38 cellular contexts compared by ENCODE assay signal in genomic region chr12:121596526-121596925, GRCh38.
"Had no signal": no experiment of that assay in that cellular context is flagged by ENCODE, and none has a peak within 500 bp of the region (broad histone marks: within the 10 kb centered on the region; RNA-seq: fewer than 3 reads in every experiment).

No MANE protein-coding gene starts in this region.

- H3K27me3 Mint-ChIP-seq: activated naive CD4-positive, alpha-beta T cell treated with anti-CD3 and anti-CD28 coated beads, Interleukin-2, amount 10 ng/mL, durations not matched to agents 7 days and 5 days; activated naive CD4-positive, alpha-beta T cell treated with anti-CD3 and anti-CD28 coated beads, Interleukin-2, amount 50 U/mL, for 24 hours; activated naive CD8-positive, alpha-beta T cell; activated naive CD8-positive, alpha-beta T cell treated with anti-CD3 and anti-CD28 coated beads for 36 hours; activated naive CD8-positive, alpha-beta T cell treated with anti-CD3 and anti-CD28 coated beads, Interleukin-2, amount 10 ng/mL, durations not matched to agents 7 days and 5 days; activated naive CD8-positive, alpha-beta T cell treated with anti-CD3 and anti-CD28 coated beads, Interleukin-2, amount 50 U/mL, for 24 hours; activated T-cell treated with anti-CD3 and anti-CD28 coated beads, Interleukin-2, amount 50 U/mL, for 24 hours; activated T-helper 17 cell treated with anti-CD3 and anti-CD28 coated beads, Interleukin-2, amount 50 U/mL, for 72 hours; central memory CD8-positive, alpha-beta T cell had no signal

- H3K27me3 ChIP-seq: adrenal gland, ascending aorta, body of pancreas, brain microvascular endothelial cell, breast epithelium, cardiac muscle cell had no signal

- DNase-seq: activated effector memory CD4-positive, alpha-beta T cell treated with anti-CD3 and anti-CD28 coated beads, Interleukin-2, amount 50 U/mL, for 16 hours; activated effector memory CD4-positive, alpha-beta T cell treated with Interleukin-2 at 50 U/mL for 16 hours; activated gamma-delta T cell; activated gamma-delta T cell treated with Interleukin-2 at 50 U/mL for 16 hours; activated naive CD4-positive, alpha-beta T cell; activated naive CD4-positive, alpha-beta T cell treated with anti-CD3 and anti-CD28 coated beads for 36 hours; activated naive CD4-positive, alpha-beta T cell treated with anti-CD3 and anti-CD28 coated beads, Interleukin-2, amount 10 ng/mL, durations not matched to agents 7 days and 5 days; activated naive CD4-positive, alpha-beta T cell treated with anti-CD3 and anti-CD28 coated beads, Interleukin-2, amount 50 U/mL, for 16 hours; activated naive CD4-positive, alpha-beta T cell treated with Interleukin-2 at 50 U/mL for 16 hours; activated naive CD8-positive, alpha-beta T cell treated with anti-CD3 and anti-CD28 coated beads for 36 hours; activated naive CD8-positive, alpha-beta T cell treated with anti-CD3 and anti-CD28 coated beads, Interleukin-2, amount 10 ng/mL, durations not matched to agents 7 days and 5 days; activated naive CD8-positive, alpha-beta T cell treated with anti-CD3 and anti-CD28 coated beads, Interleukin-2, amount 50 U/mL, for 24 hours; activated T-cell treated with anti-CD3 and anti-CD28 coated beads, Interleukin-2, amount 50 U/mL, for 1 hour; activated T-cell treated with anti-CD3 and anti-CD28 coated beads, Interleukin-2, amount 50 U/mL, for 24 hours; activated T-cell treated with anti-CD3 and anti-CD28 coated beads, Interleukin-2, amount 50 U/mL, for 4 hours; activated T-cell treated with anti-CD3 and anti-CD28 coated beads, Interleukin-2, amount 50 U/mL, for 48 hours; activated T-cell treated with anti-CD3 and anti-CD28 coated beads, Interleukin-2, amount 50 U/mL, for 72 hours; adrenal gland; amniotic stem cell; amygdala; anterior cingulate cortex; aorta; body of pancreas; brain microvascular endothelial cell; caudate nucleus; central memory CD4-positive, alpha-beta T cell; cerebellar nuclear complex had no signal

- H3K4me3 Mint-ChIP-seq: activated naive CD4-positive, alpha-beta T cell treated with anti-CD3 and anti-CD28 coated beads for 36 hours; activated naive CD4-positive, alpha-beta T cell treated with anti-CD3 and anti-CD28 coated beads, Interleukin-2, amount 10 ng/mL, durations not matched to agents 7 days and 5 days; activated naive CD4-positive, alpha-beta T cell treated with anti-CD3 and anti-CD28 coated beads, Interleukin-2, amount 50 U/mL, for 24 hours; activated naive CD8-positive, alpha-beta T cell; activated naive CD8-positive, alpha-beta T cell treated with anti-CD3 and anti-CD28 coated beads for 36 hours; activated naive CD8-positive, alpha-beta T cell treated with anti-CD3 and anti-CD28 coated beads, Interleukin-2, amount 10 ng/mL, durations not matched to agents 7 days and 5 days; activated naive CD8-positive, alpha-beta T cell treated with anti-CD3 and anti-CD28 coated beads, Interleukin-2, amount 50 U/mL, for 24 hours; activated T-cell treated with anti-CD3 and anti-CD28 coated beads, Interleukin-2, amount 50 U/mL, for 24 hours; activated T-cell treated with anti-CD3 and anti-CD28 coated beads, Interleukin-2, amount 50 U/mL, for 4 hours; activated T-cell treated with anti-CD3 and anti-CD28 coated beads, Interleukin-2, amount 50 U/mL, for 72 hours; activated T-helper 1 cell treated with anti-CD3 and anti-CD28 coated beads, Interleukin-12 subunit alpha, Interleukin-12 subunit beta, Interleukin-2, Interleukin-4 antibody, amounts not matched to agents 30 ng/mL and 10 ng/mL and 1 ng/mL, durations not matched to agents 14 hours and 24 hours and 36 hours; activated T-helper 17 cell treated with anti-CD3 and anti-CD28 coated beads, Interleukin-2, amount 50 U/mL, for 72 hours; brain; central memory CD8-positive, alpha-beta T cell had no signal

- H3K36me3 Mint-ChIP-seq: activated naive CD8-positive, alpha-beta T cell treated with anti-CD3 and anti-CD28 coated beads for 36 hours had no signal

- H3K9me3 ChIP-seq: adrenal gland, ascending aorta, body of pancreas, breast epithelium had no signal

- H3K27ac ChIP-seq: adrenal gland, ascending aorta, body of pancreas, brain microvascular endothelial cell, breast epithelium, cardiac muscle cell had no signal

- H3K36me3 ChIP-seq: adrenal gland, ascending aorta, brain microvascular endothelial cell, breast epithelium, cardiac muscle cell had no signal

- H3K4me3 ChIP-seq: adrenal gland, ascending aorta, body of pancreas, breast epithelium, cardiac muscle cell had no signal

- H3K4me1 ChIP-seq: adrenal gland, ascending aorta, breast epithelium had no signal

- H3K27ac Mint-ChIP-seq: activated naive CD4-positive, alpha-beta T cell treated with anti-CD3 and anti-CD28 coated beads for 36 hours; activated naive CD4-positive, alpha-beta T cell treated with anti-CD3 and anti-CD28 coated beads, Interleukin-2, amount 10 ng/mL, durations not matched to agents 7 days and 5 days; activated naive CD4-positive, alpha-beta T cell treated with anti-CD3 and anti-CD28 coated beads, Interleukin-2, amount 50 U/mL, for 24 hours; activated naive CD8-positive, alpha-beta T cell; activated naive CD8-positive, alpha-beta T cell treated with anti-CD3 and anti-CD28 coated beads for 36 hours; activated naive CD8-positive, alpha-beta T cell treated with anti-CD3 and anti-CD28 coated beads, Interleukin-2, amount 10 ng/mL, durations not matched to agents 7 days and 5 days; activated naive CD8-positive, alpha-beta T cell treated with anti-CD3 and anti-CD28 coated beads, Interleukin-2, amount 50 U/mL, for 24 hours; activated T-cell treated with anti-CD3 and anti-CD28 coated beads, Interleukin-2, amount 50 U/mL, for 24 hours; activated T-helper 1 cell treated with anti-CD3 and anti-CD28 coated beads, Interleukin-12 subunit alpha, Interleukin-12 subunit beta, Interleukin-2, Interleukin-4 antibody, amounts not matched to agents 30 ng/mL and 10 ng/mL and 1 ng/mL, durations not matched to agents 14 hours and 24 hours and 36 hours; activated T-helper 2 cell treated with anti-CD3 and anti-CD28 coated beads, Interferon-gamma antibody, Interleukin-2, Interleukin-4, amounts not matched to agents 10 μg/mL and 5 μg/mL and 100 μg/mL, durations not matched to agents 14 hours and 24 hours and 36 hours; brain had no signal

- H3K9me3 Mint-ChIP-seq: activated naive CD4-positive, alpha-beta T cell treated with anti-CD3 and anti-CD28 coated beads for 36 hours; activated naive CD4-positive, alpha-beta T cell treated with anti-CD3 and anti-CD28 coated beads, Interleukin-2, amount 10 ng/mL, durations not matched to agents 7 days and 5 days; activated naive CD4-positive, alpha-beta T cell treated with anti-CD3 and anti-CD28 coated beads, Interleukin-2, amount 50 U/mL, for 24 hours; activated naive CD4-positive, alpha-beta T cell treated with anti-CD3 and anti-CD28 coated beads, Interleukin-2, amount 50 U/mL, for 72 hours; activated naive CD8-positive, alpha-beta T cell treated with anti-CD3 and anti-CD28 coated beads for 36 hours; activated naive CD8-positive, alpha-beta T cell treated with anti-CD3 and anti-CD28 coated beads, Interleukin-2, amount 10 ng/mL, durations not matched to agents 7 days and 5 days; activated naive CD8-positive, alpha-beta T cell treated with anti-CD3 and anti-CD28 coated beads, Interleukin-2, amount 50 U/mL, for 24 hours; activated T-cell treated with anti-CD3 and anti-CD28 coated beads, Interleukin-2, amount 50 U/mL, for 24 hours; activated T-cell treated with anti-CD3 and anti-CD28 coated beads, Interleukin-2, amount 50 U/mL, for 4 hours; activated T-cell treated with anti-CD3 and anti-CD28 coated beads, Interleukin-2, amount 50 U/mL, for 72 hours; activated T-helper 1 cell treated with anti-CD3 and anti-CD28 coated beads, Interleukin-12 subunit alpha, Interleukin-12 subunit beta, Interleukin-2, Interleukin-4 antibody, amounts not matched to agents 30 ng/mL and 10 ng/mL and 1 ng/mL, durations not matched to agents 14 hours and 24 hours and 36 hours; activated T-helper 17 cell treated with anti-CD3 and anti-CD28 coated beads, Interleukin-2, amount 50 U/mL, for 72 hours; activated T-helper 2 cell treated with anti-CD3 and anti-CD28 coated beads, Interferon-gamma antibody, Interleukin-2, Interleukin-4, amounts not matched to agents 10 μg/mL and 5 μg/mL and 100 μg/mL, durations not matched to agents 14 hours and 24 hours and 36 hours; brain; central memory CD8-positive, alpha-beta T cell had no signal
